Comparison of ENCODE assay signal across 8 cellular contexts in genomic region chr17:55601874-55602364, GRCh38.
DNase-seq lines count a peak whose midpoint lies in the region; ATAC-seq and TF ChIP-seq lines count a peak whose summit lies in the region.

No MANE protein-coding gene starts in this region.

- CTCF ChIA-PET in HCT116 (lab: Charles Lee) = interaction anchor here (0.8 to 3.9 kb wide), 22 partner anchors 10 to 169 kb away, joined by 3 to 52 read pairs (median 6); partner anchors contain the start of gene PCTP

- intact Hi-C loops in HCT116 (cut with micrococcal nuclease) (loop anchor here (1.0 kb wide), 2 partner anchors 76 to 168 kb away; no protein-coding TSS in a partner anchor), mucosa of descending colon (cut with DNase I, micrococcal nuclease) (loop anchor here in 1 of 2 donors (5.0 to 10.0 kb wide), 2 partner anchors 75 to 113 kb away; no protein-coding TSS in a partner anchor)
- intact Hi-C loops in activated T-helper 2 cell treated with anti-CD3 and anti-CD28 coated beads, Interferon-gamma antibody, Interleukin-2, Interleukin-4, amounts not matched to agents 10 μg/mL and 5 μg/mL and 100 μg/mL, durations not matched to agents 14 hours and 24 hours and 36 hours (cut with micrococcal nuclease) = loop anchor here (1.0 kb wide), 1 partner anchor 76 kb away; no protein-coding TSS in a partner anchor

- BruUV-seq in HCT116 (replicated peaks; lab: Mats Ljungman, UMichigan) = no TSS peak

- no peaks in the 10 kb centered on the region for H4K20me1 ChIP-seq in HCT116 (ENCODE audit: insufficient read depth)

- no peak overlapping the region for H3K4me2 ChIP-seq in HCT116 (ENCODE audit: low read length)

- H3K4me3 Mint-ChIP-seq in activated T-helper 2 cell treated with anti-CD3 and anti-CD28 coated beads, Interferon-gamma antibody, Interleukin-2, Interleukin-4, amounts not matched to agents 10 μg/mL and 5 μg/mL and 100 μg/mL, durations not matched to agents 14 hours and 24 hours and 36 hours (ENCODE audit: low read depth) = no peak overlapping the region

- H3K4me3 ChIP-seq in HCT116 (replicated peaks in 1 of 2; ENCODE audit: low read depth in 1 of 2, low read length in 2 of 2) (no peak overlapping the region), cardiac fibroblast (replicated peaks in 1 of 2; ENCODE audit: low read depth in 2 of 2, low read length in 2 of 2) (no peak overlapping the region), mucosa of descending colon (no peak overlapping the region)

- H3K9me2 ChIP-seq in HCT116 (ENCODE audit: insufficient read depth) = no peaks in the 10 kb centered on the region

- POLR2A ChIA-PET in HCT116 (lab: Charles Lee) = no interaction called here

- peaks cover 2% of the 10 kb centered on the region for H3K27me3 Mint-ChIP-seq in activated T-helper 2 cell treated with anti-CD3 and anti-CD28 coated beads, Interferon-gamma antibody, Interleukin-2, Interleukin-4, amounts not matched to agents 10 μg/mL and 5 μg/mL and 100 μg/mL, durations not matched to agents 14 hours and 24 hours and 36 hours (ENCODE audit: low read depth)

- TF ChIP-seq POLR2A in HCT116 (IDR thresholded peaks at IDR 0.05; ENCODE audit: borderline replicate concordance, extremely low read depth, insufficient read depth, insufficient read length) = no peak

- ATAC-seq in HCT116 (peak; percentile 83), mucosa of descending colon (peak; percentile 40), HG03196 (IDR thresholded peaks at IDR 0.05; ENCODE audit: unreplicated experiment) (no peak)

- H3K27ac Mint-ChIP-seq in activated T-helper 2 cell treated with anti-CD3 and anti-CD28 coated beads, Interferon-gamma antibody, Interleukin-2, Interleukin-4, amounts not matched to agents 10 μg/mL and 5 μg/mL and 100 μg/mL, durations not matched to agents 14 hours and 24 hours and 36 hours = no peak overlapping the region

- RAD21 ChIA-PET in HCT116 (lab: Charles Lee; ENCODE audit: low non-redundant PET in 1 of 2, low total read pairs in 2 of 2, uncharacterized antibody in 2 of 2, unreplicated experiment in 2 of 2) = interaction anchor here (0.8 to 1.3 kb wide), 4 partner anchors 34 to 168 kb away, joined by 3 to 4 read pairs (median 3); no protein-coding TSS in a partner anchor

- peak; percentile 62 for DNase-seq in EH (ENCODE audit: low read depth)
- peak; percentile 41 for DNase-seq in HCT116 (ENCODE audit: low read depth, low spot score)
- peak; percentile 1 for DNase-seq in NCI-H526 treated with DMSO at 0.1 percent for 48 hours (lab: John Stamatoyannopoulos, UW)
- DNase-seq in cardiac fibroblast (ENCODE audit: low read depth in 2 of 2) = peak; percentile 74 to 77
- DNase-seq in mucosa of descending colon = peak in 1 of 3 donors; percentile 48
- DNase-seq in mesenteric fat pad (ENCODE audit: low spot score) = no peak
- no peak for DNase-seq in activated T-helper 2 cell treated with anti-CD3 and anti-CD28 coated beads, Interferon-gamma antibody, Interleukin-2, Interleukin-4, amounts not matched to agents 10 μg/mL and 5 μg/mL and 100 μg/mL, durations not matched to agents 14 hours and 24 hours and 36 hours (ENCODE audit: low spot score)

- H3K9me3 Mint-ChIP-seq in activated T-helper 2 cell treated with anti-CD3 and anti-CD28 coated beads, Interferon-gamma antibody, Interleukin-2, Interleukin-4, amounts not matched to agents 10 μg/mL and 5 μg/mL and 100 μg/mL, durations not matched to agents 14 hours and 24 hours and 36 hours = peaks cover 26% of the 10 kb centered on the region

- TF ChIP-seq CTCF in HCT116 (IDR thresholded peaks at IDR 0.05 in 2 of 3, conservative IDR thresholded peaks at IDR 0.05 in 1 of 3; ENCODE audit: borderline replicate concordance in 1 of 3, insufficient read depth in 1 of 3, low read depth in 2 of 3, low read length in 2 of 3) (peak; percentile 71 to 80 (median 78); a peak in 5 of 6 replicates), cardiac fibroblast (IDR thresholded peaks at IDR 0.05; ENCODE audit: low read depth, low read length) (peak; percentile 85), mucosa of descending colon (IDR thresholded peaks at IDR 0.05) (no peak)

- no peak overlapping the region for H2AFZ ChIP-seq in HCT116 (ENCODE audit: low read depth, low read length, poor library complexity, severe bottlenecking)

- TF ChIP-seq RAD21 in HCT116 (IDR thresholded peaks at IDR 0.05; ENCODE audit: low read depth) = peak; percentile 67

- no peaks in the 10 kb centered on the region for H3K79me2 ChIP-seq in HCT116 (ENCODE audit: insufficient read depth, low read length)

- no peaks in the 10 kb centered on the region for H3K36me3 Mint-ChIP-seq in activated T-helper 2 cell treated with anti-CD3 and anti-CD28 coated beads, Interferon-gamma antibody, Interleukin-2, Interleukin-4, amounts not matched to agents 10 μg/mL and 5 μg/mL and 100 μg/mL, durations not matched to agents 14 hours and 24 hours and 36 hours (ENCODE audit: low read depth)

- H3K27me3 ChIP-seq in HCT116 (ENCODE audit: insufficient read depth, low read length) = peaks cover 17% of the 10 kb centered on the region

- no peak overlapping the region for H3K27ac ChIP-seq in HCT116 (ENCODE audit: low read depth, low read length)

- H3K36me3 ChIP-seq in HCT116 (ENCODE audit: control insufficient read depth in 1 of 2, insufficient read depth in 2 of 2, low read length in 2 of 2) (no peaks in the 10 kb centered on the region), mucosa of descending colon (ENCODE audit: low read depth) (no peaks in the 10 kb centered on the region)

- no peaks in the 10 kb centered on the region for H3K4me1 ChIP-seq in HCT116 (ENCODE audit: control insufficient read depth in 1 of 2, insufficient read depth in 2 of 2, low read length in 2 of 2)
- H3K4me1 ChIP-seq in mucosa of descending colon (ENCODE audit: low read depth) = no peaks in the 10 kb centered on the region

- peaks cover 14 to 15% of the 10 kb centered on the region in 2 experiments; a peak in 3 of 4 replicates for H3K9me3 ChIP-seq in HCT116 (ENCODE audit: control insufficient read depth in 1 of 2, insufficient read depth in 1 of 2, low read depth in 1 of 2, low read length in 2 of 2)
- H3K9me3 ChIP-seq in mucosa of descending colon = peaks cover 13% of the 10 kb centered on the region

- H3K4me1 Mint-ChIP-seq in activated T-helper 2 cell treated with anti-CD3 and anti-CD28 coated beads, Interferon-gamma antibody, Interleukin-2, Interleukin-4, amounts not matched to agents 10 μg/mL and 5 μg/mL and 100 μg/mL, durations not matched to agents 14 hours and 24 hours and 36 hours (ENCODE audit: low read depth) = no peaks in the 10 kb centered on the region

- H3K9ac ChIP-seq in HCT116 (ENCODE audit: low read length) = no peak overlapping the region

TF ChIP-seq in HCT116, 20 proteins besides CTCF, POLR2A, EP300 and RAD21:
- TF ChIP-seq ATF3 (IDR thresholded peaks at IDR 0.05) (no peak), TCF7L2 (IDR thresholded peaks at IDR 0.05; ENCODE audit: borderline replicate concordance, extremely low read depth, insufficient read depth, insufficient read length) (no peak), EZH2phosphoT487 (IDR thresholded peaks at IDR 0.05; ENCODE audit: borderline replicate concordance) (no peak), ELF1 (IDR thresholded peaks at IDR 0.05; ENCODE audit: borderline replicate concordance, low read depth) (no peak), CEBPB (IDR thresholded peaks at IDR 0.05; ENCODE audit: low read depth) (no peak), EZH2 (IDR thresholded peaks at IDR 0.05) (no peak), YY1 (IDR thresholded peaks at IDR 0.05; ENCODE audit: extremely low read depth, insufficient replicate concordance, low read depth, low read length) (no peak), JUND (IDR thresholded peaks at IDR 0.05) (no peak)

Comparison
In these comparisons a context has a peak if more than half of its experiments do, and no peak if none do; other contexts are left out.
1. DNase-seq: peak in EH (single experiment), HCT116 (single experiment), NCI-H526 treated with DMSO at 0.1 percent for 48 hours (single experiment) and cardiac fibroblast (2 of 2); none in mesenteric fat pad (single experiment) and activated T-helper 2 cell treated with anti-CD3 and anti-CD28 coated beads, Interferon-gamma antibody, Interleukin-2, Interleukin-4, amounts not matched to agents 10 μg/mL and 5 μg/mL and 100 μg/mL, durations not matched to agents 14 hours and 24 hours and 36 hours (single experiment).